18 cellular contexts compared by ENCODE assay signal in genomic region chr18:53701697-53702096, GRCh38.
"Had no signal": no experiment of that assay in that cellular context is flagged by ENCODE, and none has a peak within 500 bp of the region (broad histone marks: within the 10 kb centered on the region; RNA-seq: fewer than 3 reads in every experiment).

No MANE protein-coding gene starts in this region.

- DNase-seq: activated CD4-positive, alpha-beta T cell treated with anti-CD3 and anti-CD28 coated beads, Interleukin-2, amount 50 U/mL, for 1 hour; activated CD8-positive, alpha-beta memory T cell treated with anti-CD3 and anti-CD28 coated beads for 24 hours; activated CD8-positive, alpha-beta memory T cell treated with anti-CD3 and anti-CD28 coated beads, Interleukin-2, amount 50 U/mL, for 48 hours; activated effector memory CD4-positive, alpha-beta T cell treated with anti-CD3 and anti-CD28 coated beads, Interleukin-2, amount 50 U/mL, for 16 hours; activated naive CD4-positive, alpha-beta T cell treated with anti-CD3 and anti-CD28 coated beads, Interleukin-2, amount 50 U/mL, for 16 hours; activated T-cell treated with anti-CD3 and anti-CD28 coated beads, Interleukin-2, amount 50 U/mL, for 48 hours; aorta; brain microvascular endothelial cell; central memory CD4-positive, alpha-beta T cell; endodermal cell; foreskin fibroblast; occipital lobe; posterior cingulate gyrus; sigmoid colon; stimulated activated CD4-positive, alpha-beta T cell treated with anti-CD3 and anti-CD28 coated beads, Interleukin-4, amount 100 ng/mL, for 4 hours; testis had no signal

- ATAC-seq: activated CD4-positive, CD25-positive, alpha-beta regulatory T cell treated with anti-CD3 and anti-CD28 coated beads, Interleukin-2, amount 50 U/mL, for 24 hours; stimulated activated memory B cell treated with anti-CD40 and anti-IgM and Interleukin-4, amounts not matched to agents 10 μg/mL and 1 μg/mL and 100 μg/mL, for 72 hours had no signal
